ENCODE assay signal across 11 cellular contexts in genomic region chr2:154698789-154699559, GRCh38. TPM values are rescaled to one million over a fixed set of nuclear protein-coding genes. Genes with fewer than 3 reads are reported as not detected.
A peak's percentile ranks its signal among the peaks of the same experiment; 100 is the strongest.
DNase-seq lines count a peak whose midpoint lies in the region; ATAC-seq and TF ChIP-seq lines count a peak whose summit lies in the region.
"Had no signal": no experiment of that assay in that cellular context is flagged by ENCODE, and none has a peak within 500 bp of the region (broad histone marks: within the 10 kb centered on the region; RNA-seq: fewer than 3 reads in every experiment).

No MANE protein-coding gene starts in this region.

- POLR2A ChIA-PET in activated CD4-positive, alpha-beta T cell treated with anti-CD3 and anti-CD28 coated beads for 36 hours (lab: Charles Lee): no interaction called here

- H3K4me3 Mint-ChIP-seq in glutamatergic neuron (ENCODE audit: unreplicated experiment) (peak overlapping the region; percentile 93), neural crest cell (peak overlapping the region; percentile 71)
- no peak overlapping the region for H3K4me3 Mint-ChIP-seq in activated CD4-positive, alpha-beta T cell treated with anti-CD3 and anti-CD28 coated beads for 36 hours

- CTCF ChIA-PET in activated CD4-positive, alpha-beta T cell treated with anti-CD3 and anti-CD28 coated beads for 36 hours (lab: Charles Lee): no interaction called here

- ATAC-seq in GM18861 (IDR thresholded peaks at IDR 0.05; ENCODE audit: unreplicated experiment): no peak
- ATAC-seq in activated CD4-positive, alpha-beta T cell treated with anti-CD3 and anti-CD28 coated beads for 36 hours: no peak
- ATAC-seq: foreskin keratinocyte had no signal

- H3K27me3 Mint-ChIP-seq in glutamatergic neuron (ENCODE audit: unreplicated experiment) (peaks cover 13% of the 10 kb centered on the region), neural crest cell (ENCODE audit: low read depth) (peaks cover 58% of the 10 kb centered on the region)
- peaks cover 36% of the 10 kb centered on the region for H3K27me3 Mint-ChIP-seq in activated CD4-positive, alpha-beta T cell treated with anti-CD3 and anti-CD28 coated beads for 36 hours

- H3K4me1 Mint-ChIP-seq in glutamatergic neuron (ENCODE audit: low read depth, unreplicated experiment) (peaks cover 18% of the 10 kb centered on the region), neural crest cell (peaks cover 9% of the 10 kb centered on the region)
- H3K4me1 Mint-ChIP-seq in activated CD4-positive, alpha-beta T cell treated with anti-CD3 and anti-CD28 coated beads for 36 hours: peaks cover 4% of the 10 kb centered on the region

- in situ Hi-C loops in ACHN (cut with HindIII; ENCODE audit: low pct_ligation_motif_present, low pct_unique_long_range_greater_than_20kb, low sequenced_read_pairs): no loop called here

- peaks cover 8% of the 10 kb centered on the region for H3K36me3 Mint-ChIP-seq in glutamatergic neuron (ENCODE audit: unreplicated experiment)
- no peaks in the 10 kb centered on the region for H3K36me3 Mint-ChIP-seq in neural crest cell (ENCODE audit: low read depth)
- no peaks in the 10 kb centered on the region for H3K36me3 Mint-ChIP-seq in activated CD4-positive, alpha-beta T cell treated with anti-CD3 and anti-CD28 coated beads for 36 hours (ENCODE audit: low read depth)

- intact Hi-C loops in activated CD4-positive, alpha-beta T cell treated with anti-CD3 and anti-CD28 coated beads for 36 hours (cut with DNase I, micrococcal nuclease): no loop called here

- TF ChIP-seq CTCF in glutamatergic neuron (IDR thresholded peaks at IDR 0.05; ENCODE audit: partially characterized antibody, unreplicated experiment): no peak
- TF ChIP-seq CTCF in neural crest cell (conservative IDR thresholded peaks at IDR 0.05): no peak

- H3K27ac Mint-ChIP-seq in glutamatergic neuron (ENCODE audit: unreplicated experiment): peak overlapping the region; percentile 34
- no peak overlapping the region for H3K27ac Mint-ChIP-seq in neural crest cell (ENCODE audit: unreplicated experiment)
- no peak overlapping the region for H3K27ac Mint-ChIP-seq in activated CD4-positive, alpha-beta T cell treated with anti-CD3 and anti-CD28 coated beads for 36 hours

- peak; percentile 14 for DNase-seq in Ammon's horn (ENCODE audit: low spot score)
- DNase-seq in NCI-H748 treated with DMSO at 0.1 percent for 48 hours (lab: John Stamatoyannopoulos, UW): peak; percentile 80
- peak; percentile 27 for DNase-seq in glutamatergic neuron
- DNase-seq in neural crest cell (ENCODE audit: low read depth, low spot score): no peak
- no peak for DNase-seq in ACHN
- DNase-seq in activated CD4-positive, alpha-beta T cell treated with anti-CD3 and anti-CD28 coated beads for 36 hours: no peak
- no peak for DNase-seq in Kasumi-1 (lab: John Stamatoyannopoulos, UW)
- DNase-seq: foreskin keratinocyte, NCI-H526 treated with DMSO at 0.1 percent for 48 hours, ovary had no signal

- H3K9me3 Mint-ChIP-seq in glutamatergic neuron (ENCODE audit: unreplicated experiment) (peaks cover 14% of the 10 kb centered on the region), neural crest cell (peaks cover 3% of the 10 kb centered on the region)
- H3K9me3 Mint-ChIP-seq in activated CD4-positive, alpha-beta T cell treated with anti-CD3 and anti-CD28 coated beads for 36 hours (ENCODE audit: low read depth): no peaks in the 10 kb centered on the region

RNA-seq across cellular contexts. Expression of gene KCNJ3, which starts 0.5 kb away (rescaled TPM):
- 3.6 TPM for total RNA-seq in glutamatergic neuron (ENCODE audit: unreplicated experiment)
- 0.05 TPM in 2 replicates for total RNA-seq in neural crest cell
- not detected for total RNA-seq in activated CD4-positive, alpha-beta T cell treated with anti-CD3 and anti-CD28 coated beads for 36 hours
- total RNA-seq: foreskin keratinocyte had no signal

Comparison
In these comparisons a context has a peak if more than half of its experiments do, and no peak if none do; other contexts are left out.
1. DNase-seq: peak in Ammon's horn (single experiment), NCI-H748 treated with DMSO at 0.1 percent for 48 hours (single experiment) and glutamatergic neuron (single experiment); none in neural crest cell (single experiment), ACHN (single experiment), activated CD4-positive, alpha-beta T cell treated with anti-CD3 and anti-CD28 coated beads for 36 hours (single experiment) and Kasumi-1 (0 of 2).